ENCODE assay signal across 8 cellular contexts in the genomic region with DNA sequence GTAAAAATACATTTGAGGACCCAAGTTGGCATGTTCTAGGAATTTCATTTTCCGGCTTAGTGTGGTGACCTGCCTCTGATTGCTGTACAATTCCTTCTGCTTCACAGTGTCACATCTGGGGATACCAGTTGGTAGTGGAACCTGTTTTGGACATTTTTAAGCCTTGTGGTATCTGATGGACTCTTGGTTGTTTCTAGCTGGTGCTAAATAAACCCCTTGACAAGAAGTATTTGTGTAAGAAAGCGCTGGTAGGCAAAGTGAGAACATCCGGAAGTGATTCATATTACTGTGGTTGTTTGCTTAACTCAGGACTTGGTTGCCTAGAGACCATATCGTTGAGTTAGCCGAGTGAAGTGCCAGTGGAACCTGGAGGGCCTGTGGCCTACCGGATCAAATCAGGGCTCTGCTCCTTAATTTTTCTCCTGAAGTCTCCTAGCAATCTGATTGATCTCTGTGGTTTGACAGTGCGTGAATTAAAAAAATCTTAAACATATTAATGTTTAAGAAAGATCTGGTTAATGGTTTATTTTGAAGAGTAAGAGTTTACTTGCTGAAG. TPM values are rescaled to one million over a fixed set of nuclear protein-coding genes. Genes with fewer than 3 reads are reported as not detected.
A peak's percentile ranks its signal among the peaks of the same experiment; 100 is the strongest.
DNase-seq lines count a peak whose midpoint lies in the region; ATAC-seq, FAIRE-seq and TF ChIP-seq lines count a peak whose summit lies in the region.

No MANE protein-coding gene starts in this region.

- H3K36me3 ChIP-seq in SU-DHL-6 (ENCODE audit: low read length) (no peaks in the 10 kb centered on the region), GM12878 (ENCODE audit: control insufficient read depth in 2 of 2, insufficient read depth in 2 of 2, low read length in 1 of 2) (no peaks in the 10 kb centered on the region), spleen (peaks cover 0 to 3% (median 0%) of the 10 kb centered on the region in 6 donors)

- no peak overlapping the region for H3K4me3 ChIP-seq in SU-DHL-6 (ENCODE audit: insufficient read depth, low read length, poor library complexity, severe bottlenecking)
- peak overlapping the region; percentile 32; the same call in 1 of the 2 replicates for H3K4me3 ChIP-seq in GM12878
- H3K4me3 ChIP-seq in spleen = peak overlapping the region in 4 of 8 donors; percentile 3 to 59 (median 4)

- POLR2A ChIA-PET in GM12878 (lab: Charles Lee) = interaction anchor here (1.5 to 3.9 kb wide), 2 partner anchors 12 to 21 kb away, joined by 5 to 51 read pairs; a partner anchor contains a TSS

- TF ChIP-seq RAD21 in GM12878 (IDR thresholded peaks at IDR 0.05; ENCODE audit: insufficient read depth, low read depth, low read length) = peak; percentile 1; the same call in 1 of the 2 replicates

- RAD21 ChIA-PET in GM12878 (lab: Charles Lee; ENCODE audit: unreplicated experiment) = interaction anchor here (1.1 to 2.4 kb wide), 3 partner anchors 12 to 63 kb away, joined by 3 to 7 read pairs (median 6); no protein-coding TSS in a partner anchor

- H3K27me3 ChIP-seq in SU-DHL-6 (ENCODE audit: low read length) = no peaks in the 10 kb centered on the region
- no peaks in the 10 kb centered on the region for H3K27me3 ChIP-seq in GM12878 (replicated peaks in 1 of 2; ENCODE audit: control insufficient read depth in 2 of 2, insufficient read depth in 2 of 2, low read length in 1 of 2)
- no peaks in the 10 kb centered on the region for H3K27me3 ChIP-seq in spleen (replicated peaks in 1 of 7)

- no peaks in the 10 kb centered on the region for H3K9me2 ChIP-seq in SU-DHL-6 (replicated peaks; ENCODE audit: insufficient read depth, low read length)

- H3K4me1 ChIP-seq in GM12878 (ENCODE audit: control insufficient read depth, insufficient read depth, low read length) (peaks cover 13% of the 10 kb centered on the region; the same call in 1 of the 2 replicates), spleen (peaks cover 30 to 100% (median 93%) of the 10 kb centered on the region in 6 donors)

- H3K27ac ChIP-seq in SU-DHL-6 (ENCODE audit: low read depth, low read length) (0 out of 2 replicates have a peak overlapping the region, but pooled peaks have one; percentile 17), GM12878 (ENCODE audit: control insufficient read depth, insufficient read depth) (peak overlapping the region; percentile 70), spleen (peak overlapping the region; percentile 32 to 94 (median 88))

- TF ChIP-seq CTCF in SU-DHL-6 (IDR thresholded peaks at IDR 0.05; ENCODE audit: insufficient read depth, low read length, poor library complexity, severe bottlenecking) (no peak), GM12878 (IDR thresholded peaks at IDR 0.05 in 2 of 3, conservative IDR thresholded peaks at IDR 0.05 in 1 of 3; ENCODE audit: control insufficient read depth in 2 of 3, extremely low read depth in 1 of 3, insufficient read depth in 1 of 3, low read depth in 3 of 3, low read length in 3 of 3) (no peak), spleen (IDR thresholded peaks at IDR 0.05 in 8 of 11, conservative IDR thresholded peaks at IDR 0.05 in 3 of 11) (no peak)

- TF ChIP-seq POLR2A in GM12878 (IDR thresholded peaks at IDR 0.05; ENCODE audit: low read depth, low read length) (no peak), spleen (IDR thresholded peaks at IDR 0.05) (peak in 1 of 3 donors; percentile 6)

- TF ChIP-seq EP300 in GM12878 (IDR thresholded peaks at IDR 0.05; ENCODE audit: borderline replicate concordance in 1 of 2, control insufficient read depth in 1 of 2, low read depth in 2 of 2, low read length in 2 of 2) = peak in 1 of 2 experiments; percentile 38; a peak in 1 of 4 replicates

- H3K79me2 ChIP-seq in SU-DHL-6 (ENCODE audit: insufficient read depth, low read length) = peaks cover 89% of the 10 kb centered on the region
- peaks cover 84% of the 10 kb centered on the region for H3K79me2 ChIP-seq in GM12878 (ENCODE audit: control insufficient read depth, insufficient read depth, low read length)

- SMC1A ChIA-PET in GM12878 (lab: Charles Lee; ENCODE audit: uncharacterized antibody, unreplicated experiment) = interaction anchor here (0.6 to 4.5 kb wide), 11 partner anchors 11 to 94 kb away, joined by 3 to 34 read pairs (median 4); a partner anchor contains a TSS

- DNase-seq in NCI-H1048 (lab: John Stamatoyannopoulos, UW) = peak; percentile 54
- DNase-seq in GM12878 (ENCODE audit: low read depth, low spot score) = peak; percentile 62
- peak; percentile 62 for DNase-seq in iPS DF 4.7 (ENCODE audit: extremely low read depth, low spot score)
- DNase-seq in spleen = no peak
- DNase-seq in cerebellum (ENCODE audit: low spot score) = no peak

- CTCF ChIA-PET in GM12878 (lab: Yijun Ruan, JAX) = interaction anchor here (1.0 to 1.8 kb wide), 3 partner anchors 12 to 38 kb away, joined by 3 to 6 read pairs (median 4); a partner anchor contains a TSS

- in situ Hi-C loops in GM12878 (cut with MboI) = no loop called here

- no TSS peak for BruUV-seq in GM12878 (replicated peaks; lab: Mats Ljungman, UMichigan)

- H2AFZ ChIP-seq in SU-DHL-6 (ENCODE audit: low read depth, low read length, severe bottlenecking) (no peak overlapping the region), GM12878 (ENCODE audit: control insufficient read depth, low read depth, low read length) (peak overlapping the region; percentile 32; the same call in 1 of the 2 replicates)

- no peaks in the 10 kb centered on the region for H3K9me3 ChIP-seq in SU-DHL-6 (ENCODE audit: insufficient read depth, low read length)
- H3K9me3 ChIP-seq in GM12878 (replicated peaks; ENCODE audit: control insufficient read depth, insufficient read depth, low read length) = no peaks in the 10 kb centered on the region
- no peaks in the 10 kb centered on the region for H3K9me3 ChIP-seq in spleen

- H3K4me2 ChIP-seq in SU-DHL-6 (ENCODE audit: low read depth, low read length, poor library complexity, severe bottlenecking) (peak overlapping the region; percentile 53), GM12878 (ENCODE audit: control insufficient read depth, insufficient read depth) (peak overlapping the region; percentile 75)

- H3K9ac ChIP-seq in SU-DHL-6 (ENCODE audit: low read length) = no peak overlapping the region
- H3K9ac ChIP-seq in GM12878 (ENCODE audit: control insufficient read depth, insufficient read depth, low read length) = 0 out of 2 replicates have a peak overlapping the region, but pooled peaks have one; percentile 30

- intact Hi-C loops in GM12878 (cut with micrococcal nuclease; ENCODE audit: unreplicated experiment) = no loop called here
- intact Hi-C loops in spleen (cut with DNase I; ENCODE audit: low total_unique reads) = no loop called here

- FAIRE-seq in GM12878 (lab: Jason Lieb, UNC) = peak; percentile 74

- H4K20me1 ChIP-seq in SU-DHL-6 (ENCODE audit: low read depth, low read length) (peaks cover 15% of the 10 kb centered on the region), GM12878 (ENCODE audit: control insufficient read depth, insufficient read depth) (no peaks in the 10 kb centered on the region)

- ATAC-seq in GM18499 (IDR thresholded peaks at IDR 0.05; ENCODE audit: insufficient read depth, unreplicated experiment) (peak; percentile 80), HG02759 (IDR thresholded peaks at IDR 0.05; ENCODE audit: unreplicated experiment) (peak; percentile 99), GM12878 (peak; percentile 99)

- peaks cover 17% of the 10 kb centered on the region; the same call in 1 of the 2 replicates for H3F3A ChIP-seq in SU-DHL-6 (ENCODE audit: insufficient read depth)

- 7% methylated on average over 7 of the region's 7 CpGs for WGBS in GM12878 (ENCODE audit: insufficient coverage, insufficient replicate concordance, low lambda C conversion rate, missing lambda C conversion rate)
- WGBS in spleen, 5 donors = 11 to 17% (median 12%) methylated on average over 7 of the region's 7 CpGs

RNA-seq across cellular contexts. Expression of a gene that starts 12.8 kb away (rescaled TPM):
- total RNA-seq in GM12878 (2013; cell fraction: nucleolus; rRNA removed) = 229 and 246 TPM in 2 replicates
- 124 and 140 TPM in 2 replicates for total RNA-seq in GM12878 (2014; rRNA removed)
- total RNA-seq in GM12878 (2014; rRNA removed; fragmentation: Illumina TruSeq; extraction: Trizol) = 222 and 234 TPM in 2 replicates
- total RNA-seq in GM12878 (2021) = 118 and 122 TPM in 2 replicates
- polyA plus RNA-seq in GM12878 (2011; ENCODE audit: low read depth) = 52.6 TPM
- 110 and 149 TPM in 2 replicates for polyA plus RNA-seq in GM12878 (2011; rRNA removed)
- polyA plus RNA-seq in GM12878 (2011; cell fraction: cytosol; rRNA removed) = 45.3 and 51.0 TPM in 2 replicates
- 114 and 372 TPM in 2 replicates for polyA plus RNA-seq in GM12878 (2011; cell fraction: nucleus; rRNA removed)
- 61.3 and 79.2 TPM in 2 replicates for polyA plus RNA-seq in GM12878 (2012)
- 250 and 338 TPM in 2 replicates for polyA plus RNA-seq in GM12878 (2014; fragmentation: Illumina TruSeq; extraction: Trizol)
- 10 to 100 TPM; 65.2 to 66.6 TPM for polyA plus RNA-seq in GM12878 (2014; fragmentation: Nextera tagmentation; extraction: Ambion mirVana)
- 96.6 and 115 TPM in 2 replicates for polyA plus RNA-seq in GM12878 (2014; rRNA removed)
- 100 to 1,000 TPM in 1 of 2 experiments, 10 to 100 TPM in 1; 99.6 to 103 TPM for polyA plus RNA-seq in GM12878 (2016; fragmentation: Nextera tagmentation; extraction: Ambion mirVana)
- 168 and 218 TPM in 2 replicates for polyA minus RNA-seq in GM12878 (2011; rRNA and poly(A)+ RNA removed)
- polyA minus RNA-seq in GM12878 (2011; cell fraction: cytosol; rRNA and poly(A)+ RNA removed) = 52.7 and 66.6 TPM in 2 replicates
- 106 and 330 TPM in 2 replicates for polyA minus RNA-seq in GM12878 (2011; cell fraction: nucleus; rRNA and poly(A)+ RNA removed)
- total RNA-seq in spleen = 100 to 1,000 TPM; 190 to 282 (median 261) TPM
- 10 to 100 TPM; 48.1 to 72.0 (median 51.6) TPM for polyA plus RNA-seq in spleen
- 59.6 TPM for total RNA-seq in cerebellum

RNA-seq across cellular contexts. Expression of a gene that starts 48.8 kb away (rescaled TPM):
- 6.5 and 7.0 TPM in 2 replicates for total RNA-seq in GM12878 (2013; cell fraction: nucleolus; rRNA removed)
- 1.5 and 1.7 TPM in 2 replicates for total RNA-seq in GM12878 (2014; rRNA removed)
- total RNA-seq in GM12878 (2014; rRNA removed; fragmentation: Illumina TruSeq; extraction: Trizol) = 1.7 and 2.3 TPM in 2 replicates
- total RNA-seq in GM12878 (2021) = 1.7 TPM in 2 replicates
- 1.1 TPM for polyA plus RNA-seq in GM12878 (2011; ENCODE audit: low read depth)
- polyA plus RNA-seq in GM12878 (2011; rRNA removed) = 0.87 and 0.98 TPM in 2 replicates
- polyA plus RNA-seq in GM12878 (2011; cell fraction: cytosol; rRNA removed) = 0.51 and 0.59 TPM in 2 replicates
- 0.80 and 0.91 TPM in 2 replicates for polyA plus RNA-seq in GM12878 (2011; cell fraction: nucleus; rRNA removed)
- polyA plus RNA-seq in GM12878 (2012) = 0.62 and 0.86 TPM in 2 replicates
- 2.0 and 2.4 TPM in 2 replicates for polyA plus RNA-seq in GM12878 (2014; fragmentation: Illumina TruSeq; extraction: Trizol)
- under 1 TPM; 0.35 to 0.40 TPM for polyA plus RNA-seq in GM12878 (2014; fragmentation: Nextera tagmentation; extraction: Ambion mirVana)
- 2.2 and 2.5 TPM in 2 replicates for polyA plus RNA-seq in GM12878 (2014; rRNA removed)
- 1 to 10 TPM in 1 of 2 experiments, under 1 TPM in 1; 0.54 to 1.8 TPM for polyA plus RNA-seq in GM12878 (2016; fragmentation: Nextera tagmentation; extraction: Ambion mirVana)
- polyA minus RNA-seq in GM12878 (2011; rRNA and poly(A)+ RNA removed) = 0.46 and 1.2 TPM in 2 replicates
- 0.52 TPM in 1 of 2 replicates, not detected in the other for polyA minus RNA-seq in GM12878 (2011; cell fraction: cytosol; rRNA and poly(A)+ RNA removed)
- 0.73 and 1.1 TPM in 2 replicates for polyA minus RNA-seq in GM12878 (2011; cell fraction: nucleus; rRNA and poly(A)+ RNA removed)
- 1 to 10 TPM in 6 of 7 donors, under 1 TPM in 1; 0.77 to 4.2 (median 1.8) TPM for total RNA-seq in spleen
- polyA plus RNA-seq in spleen = under 1 TPM; 0.17 to 0.29 (median 0.20) TPM
- 6.1 TPM for total RNA-seq in cerebellum

Comparison
In these comparisons a context has a peak if more than half of its experiments do, and no peak if none do; other contexts are left out.
1. DNase-seq: peak in NCI-H1048 (single experiment), GM12878 (single experiment) and iPS DF 4.7 (single experiment); none in spleen (single experiment) and cerebellum (single experiment).
2. H3K27ac ChIP-seq: peak in every context shown above with its lines; median percentile 88 in spleen; 70 in GM12878; 17 in SU-DHL-6.
3. Peak in every context shown above with its lines, with median percentiles within 50 percentile points of each other: ATAC-seq.